In the genomic region with DNA sequence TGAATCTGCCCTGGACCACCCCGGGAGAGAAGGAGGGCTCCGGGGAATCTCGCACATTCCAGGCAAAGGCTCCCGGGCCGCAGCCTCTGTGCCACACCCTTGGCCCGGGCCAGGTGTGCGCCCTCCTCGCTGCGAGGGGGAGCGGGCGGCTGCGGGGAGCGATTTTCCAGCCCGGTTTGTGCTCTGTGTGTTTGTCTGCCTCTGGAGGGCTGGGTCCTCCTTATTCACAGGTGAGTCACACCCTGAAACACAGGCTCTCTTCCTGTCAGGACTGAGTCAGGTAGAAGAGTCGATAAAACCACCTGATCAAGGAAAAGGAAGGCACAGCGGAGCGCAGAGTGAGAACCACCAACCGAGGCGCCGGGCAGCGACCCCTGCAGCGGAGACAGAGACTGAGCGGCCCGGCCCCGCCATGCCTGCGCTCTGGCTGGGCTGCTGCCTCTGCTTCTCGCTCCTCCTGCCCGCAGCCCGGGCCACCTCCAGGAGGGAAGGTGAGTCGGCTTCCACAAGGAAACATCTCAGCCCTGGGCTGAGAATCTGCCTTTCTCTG, we compare ENCODE assay signal across 8 cellular contexts. TPM values are rescaled to one million over a fixed set of nuclear protein-coding genes. Genes with fewer than 3 reads are reported as not detected.
DNase-seq lines count a peak whose midpoint lies in the region; ATAC-seq and TF ChIP-seq lines count a peak whose summit lies in the region.

Gene LAMC2 (plus strand): TSS at position 324 of the 550 bp plus-strand sequence. CDS start 89 bp downstream, at position 413.

- H3K4me1 ChIP-seq in IMR-90 (ENCODE audit: control insufficient read depth, insufficient read depth, low read length) (peaks cover 4% of the 10 kb centered on the region), suprapubic skin (peaks cover 14% of the 10 kb centered on the region)

- intact Hi-C loops in IMR-90 (cut with micrococcal nuclease): no loop called here
- intact Hi-C loops in MCF 10A (cut with micrococcal nuclease): loop anchor here (1.0 to 2.0 kb wide), 8 partner anchors 22 to 224 kb away; no protein-coding TSS in a partner anchor
- intact Hi-C loops in natural killer cell (cut with micrococcal nuclease): no loop called here

- no peak within 1 kb of the TSS for H2BK15ac ChIP-seq in IMR-90 (ENCODE audit: low read depth, low read length)

- H3K36me3 Mint-ChIP-seq in MCF 10A (ENCODE audit: insufficient read depth, unreplicated experiment) (no peaks in the 10 kb centered on the region), natural killer cell (no peaks in the 10 kb centered on the region)

- H2BK5ac ChIP-seq in IMR-90 (ENCODE audit: low read depth, low read length, poor library complexity, severe bottlenecking): no peak within 1 kb of the TSS

- H4K20me1 ChIP-seq in IMR-90 (ENCODE audit: insufficient read depth, low read length): no peaks in the 10 kb centered on the region

- in situ Hi-C loops in ACHN (cut with HindIII; ENCODE audit: low pct_ligation_motif_present, low pct_unique_long_range_greater_than_20kb, low sequenced_read_pairs) (no loop called here), IMR-90 (cut with MboI; ENCODE audit: low sequenced_read_pairs) (no loop called here)

- peak within 1 kb of the TSS; percentile 59 for H3K23ac ChIP-seq in IMR-90 (ENCODE audit: low read depth, low read length)

- H3K4ac ChIP-seq in IMR-90 (ENCODE audit: low read depth, low read length): peak within 1 kb of the TSS; percentile 40; the same call in 1 of the 2 replicates

- H3K4me1 Mint-ChIP-seq in MCF 10A (ENCODE audit: insufficient read depth, unreplicated experiment) (peaks cover 36% of the 10 kb centered on the region), natural killer cell (no peaks in the 10 kb centered on the region)

- H4K5ac ChIP-seq in IMR-90 (ENCODE audit: low read depth, low read length): no peak within 1 kb of the TSS

- peak within 1 kb of the TSS; percentile 84 for H2AK9ac ChIP-seq in IMR-90 (replicated peaks; ENCODE audit: low read depth, low read length, poor library complexity)

- WGBS in IMR-90 (ENCODE audit: extremely low coverage in 2 of 2, insufficient read length in 1 of 2), 2 experiments: 26% methylated on average over 7 of the region's 30 CpGs; no CpG with 5 or more reads in 1 of the 2 experiments
- WGBS in suprapubic skin: 29% methylated on average over 21 of the region's 30 CpGs

- no peaks in the 10 kb centered on the region for H3K27me3 ChIP-seq in IMR-90 (ENCODE audit: control insufficient read depth, insufficient read depth, low read length)
- peaks cover 7% of the 10 kb centered on the region for H3K27me3 ChIP-seq in suprapubic skin

- no peak within 1 kb of the TSS for H3K9ac ChIP-seq in IMR-90 (ENCODE audit: low read depth, low read length)

- peak within 1 kb of the TSS; percentile 92 for H3K4me3 Mint-ChIP-seq in MCF 10A (ENCODE audit: unreplicated experiment)
- no peak within 1 kb of the TSS for H3K4me3 Mint-ChIP-seq in natural killer cell

- H3K18ac ChIP-seq in IMR-90 (ENCODE audit: low read depth, low read length): no peak within 1 kb of the TSS

- dilution Hi-C loops in IMR-90 (cut with HindIII; ENCODE audit: low sequenced_read_pairs, unreplicated experiment): no loop called here

- H3K27me3 Mint-ChIP-seq in MCF 10A (ENCODE audit: insufficient read depth, unreplicated experiment) (no peaks in the 10 kb centered on the region), natural killer cell (ENCODE audit: low read depth in 2 of 2) (peaks cover 28 to 32% of the 10 kb centered on the region in 2 donors)

- H2AFZ ChIP-seq in IMR-90 (replicated peaks; ENCODE audit: low read length, poor library complexity): peak within 1 kb of the TSS; percentile 89

- ATAC-seq in IMR-90 (ENCODE audit: low read depth) (peak; percentile 67), natural killer cell (no peak), GM18517 (IDR thresholded peaks at IDR 0.05; ENCODE audit: unreplicated experiment) (no peak)

- H3K36me3 ChIP-seq in IMR-90 (ENCODE audit: control insufficient read depth, insufficient read depth, low read length): no peaks in the 10 kb centered on the region
- H3K36me3 ChIP-seq in suprapubic skin: no peaks in the 10 kb centered on the region

- H2AK5ac ChIP-seq in IMR-90 (ENCODE audit: low read depth, low read length): peak within 1 kb of the TSS; percentile 51; the same call in 1 of the 2 replicates

- no peak for TF ChIP-seq RAD21 in IMR-90 (IDR thresholded peaks at IDR 0.05; ENCODE audit: low read length)

- peak within 1 kb of the TSS; percentile 77; the same call in 1 of the 2 replicates for H3K14ac ChIP-seq in IMR-90 (replicated peaks; ENCODE audit: low read depth, low read length)

- H3K27ac ChIP-seq in IMR-90 (ENCODE audit: insufficient read depth, low read length): no peak within 1 kb of the TSS
- H3K27ac ChIP-seq in suprapubic skin: peak within 1 kb of the TSS; percentile 92

- H3K9me3 Mint-ChIP-seq in MCF 10A (ENCODE audit: unreplicated experiment) (no peaks in the 10 kb centered on the region), natural killer cell (no peaks in the 10 kb centered on the region)

- POLR2A ChIA-PET in IMR-90 (lab: Charles Lee; ENCODE audit: unreplicated experiment): no interaction called here
- POLR2A ChIA-PET in MCF 10A (lab: Yijun Ruan, JAX): interaction anchor here (0.6 to 10.6 kb wide), 31 partner anchors 8 to 352 kb away, joined by 3 to 151 read pairs (median 5); no protein-coding TSS in a partner anchor

- H3K27ac Mint-ChIP-seq in MCF 10A (ENCODE audit: low read depth, unreplicated experiment): peak within 1 kb of the TSS; percentile 98
- no peak within 1 kb of the TSS for H3K27ac Mint-ChIP-seq in natural killer cell

- no peaks in the 10 kb centered on the region for H3K9me3 ChIP-seq in IMR-90 (ENCODE audit: control insufficient read depth, insufficient read depth, low read length)
- no peaks in the 10 kb centered on the region for H3K9me3 ChIP-seq in suprapubic skin

- TF ChIP-seq POLR2A in IMR-90 (IDR thresholded peaks at IDR 0.05; ENCODE audit: low read depth, low read length) (no peak), suprapubic skin (IDR thresholded peaks at IDR 0.05) (no peak)

- DNase-seq in ACHN: peak; percentile 80
- peak; percentile 52 for DNase-seq in IMR-90
- peak; percentile 98 for DNase-seq in MCF 10A (ENCODE audit: unreplicated experiment)
- DNase-seq in kidney glomerular epithelial cell (lab: John Stamatoyannopoulos, UW): peak; percentile 95
- peak in 1 of 2 donors; percentile 65 for DNase-seq in suprapubic skin (ENCODE audit: low spot score in 2 of 2)
- DNase-seq in natural killer cell: no peak
- no peak for DNase-seq in HUDEP-2 (lab: John Stamatoyannopoulos, UW; ENCODE audit: unreplicated experiment in 76 of 76)

- H2BK20ac ChIP-seq in IMR-90 (ENCODE audit: low read depth, low read length): peak within 1 kb of the TSS; percentile 49; the same call in 1 of the 2 replicates

- TF ChIP-seq EP300 in suprapubic skin (IDR thresholded peaks at IDR 0.05): no peak

- peak within 1 kb of the TSS in 1 of 2 experiments; percentile 44; a peak in 1 of 4 replicates for H4K8ac ChIP-seq in IMR-90 (ENCODE audit: low read depth in 2 of 2, low read length in 2 of 2)

- peak within 1 kb of the TSS; percentile 55 for H3K4me2 ChIP-seq in IMR-90 (ENCODE audit: low read depth, low read length)

- H4K91ac ChIP-seq in IMR-90 (ENCODE audit: insufficient read depth, low read depth, low read length): 0 out of 2 replicates have a peak within 1 kb of the TSS, but pooled peaks have one; percentile 14

- peak within 1 kb of the TSS; percentile 48; the same call in 1 of the 2 replicates for H2BK120ac ChIP-seq in IMR-90 (ENCODE audit: low read depth, low read length)

- no peak for TF ChIP-seq CTCF in IMR-90 (conservative IDR thresholded peaks at IDR 0.05; ENCODE audit: low read depth, low read length)
- TF ChIP-seq CTCF in MCF 10A (IDR thresholded peaks at IDR 0.05; ENCODE audit: unreplicated experiment): peak; percentile 70
- TF ChIP-seq CTCF in suprapubic skin (IDR thresholded peaks at IDR 0.05): peak; percentile 21 to 44
- no peak for TF ChIP-seq CTCF in natural killer cell (IDR thresholded peaks at IDR 0.05)

- no peaks in the 10 kb centered on the region for H3K79me1 ChIP-seq in IMR-90 (ENCODE audit: low read depth in 1 of 2, low read length in 2 of 2)

- BruUV-seq in IMR-90 (replicated peaks; lab: Mats Ljungman, UMichigan) (no TSS peak), MCF 10A (replicated peaks; lab: Mats Ljungman, UMichigan) (no TSS peak)

- H3K56ac ChIP-seq in IMR-90 (ENCODE audit: extremely low read depth, insufficient read depth, low read length): no peak within 1 kb of the TSS

- H3K4me3 ChIP-seq in IMR-90 (ENCODE audit: insufficient read depth, low read depth, low read length) (no peak within 1 kb of the TSS), suprapubic skin (peak within 1 kb of the TSS; percentile 51)

- H3K9me1 ChIP-seq in IMR-90 (ENCODE audit: insufficient read depth, low read length): peaks cover 4% of the 10 kb centered on the region

- CTCF ChIA-PET in IMR-90 (lab: Yijun Ruan, JAX): no interaction called here
- CTCF ChIA-PET in MCF 10A (lab: Yijun Ruan, JAX): interaction anchor here (0.6 to 2.5 kb wide), 43 partner anchors 8 to 249 kb away, joined by 3 to 11 read pairs (median 4); no protein-coding TSS in a partner anchor

TF ChIP-seq in IMR-90, 13 proteins besides CTCF, POLR2A, EP300 and RAD21 (continues in another document):
- TF ChIP-seq ELK1 (IDR thresholded peaks at IDR 0.05; ENCODE audit: borderline replicate concordance, low read depth, low read length) (no peak), USF2 (IDR thresholded peaks at IDR 0.05; ENCODE audit: low read depth, low read length) (no peak), FOS (IDR thresholded peaks at IDR 0.05; ENCODE audit: low read depth, low read length) (no peak)

RNA-seq across cellular contexts. Expression of gene LAMC2, which starts in this region (rescaled TPM):
- total RNA-seq in IMR-90 (2012; rRNA removed): 2.2 and 2.3 TPM in 2 replicates
- polyA plus RNA-seq in IMR-90 (2012; rRNA removed): 2.6 and 2.8 TPM in 2 replicates
- 1.4 TPM in 2 replicates for polyA plus RNA-seq in IMR-90 (2012; cell fraction: cytosol; rRNA removed)
- polyA plus RNA-seq in IMR-90 (2012; cell fraction: nucleus; rRNA removed; ENCODE audit: low replicate concordance): 1.1 and 2.6 TPM in 2 replicates
- total RNA-seq in MCF 10A (2022): 751 and 884 TPM in 2 replicates
- 10 to 100 TPM; 24.2 to 46.5 (median 35.5) TPM for total RNA-seq in suprapubic skin
- not detected for total RNA-seq in natural killer cell

Comparison
In these comparisons a context has a peak if more than half of its experiments do, and no peak if none do; other contexts are left out.
1. RNA of gene LAMC2 (total RNA-seq): 751 to 884 TPM in MCF 10A; 24.2 to 46.5 TPM in suprapubic skin, 2.2 to 2.3 TPM in IMR-90 and not detected in natural killer cell; every median in the first group is over 10 times any median in the second.
2. DNase-seq: peak in ACHN (single experiment), IMR-90 (single experiment), MCF 10A (single experiment) and kidney glomerular epithelial cell (single experiment); none in natural killer cell (single experiment) and HUDEP-2 (0 of 76).
3. CTCF ChIP-seq: peak in MCF 10A (single experiment) and suprapubic skin (2 of 2); none in IMR-90 (single experiment) and natural killer cell (single experiment).